ENCODE assay signal across 8 cellular contexts in the genomic region with DNA sequence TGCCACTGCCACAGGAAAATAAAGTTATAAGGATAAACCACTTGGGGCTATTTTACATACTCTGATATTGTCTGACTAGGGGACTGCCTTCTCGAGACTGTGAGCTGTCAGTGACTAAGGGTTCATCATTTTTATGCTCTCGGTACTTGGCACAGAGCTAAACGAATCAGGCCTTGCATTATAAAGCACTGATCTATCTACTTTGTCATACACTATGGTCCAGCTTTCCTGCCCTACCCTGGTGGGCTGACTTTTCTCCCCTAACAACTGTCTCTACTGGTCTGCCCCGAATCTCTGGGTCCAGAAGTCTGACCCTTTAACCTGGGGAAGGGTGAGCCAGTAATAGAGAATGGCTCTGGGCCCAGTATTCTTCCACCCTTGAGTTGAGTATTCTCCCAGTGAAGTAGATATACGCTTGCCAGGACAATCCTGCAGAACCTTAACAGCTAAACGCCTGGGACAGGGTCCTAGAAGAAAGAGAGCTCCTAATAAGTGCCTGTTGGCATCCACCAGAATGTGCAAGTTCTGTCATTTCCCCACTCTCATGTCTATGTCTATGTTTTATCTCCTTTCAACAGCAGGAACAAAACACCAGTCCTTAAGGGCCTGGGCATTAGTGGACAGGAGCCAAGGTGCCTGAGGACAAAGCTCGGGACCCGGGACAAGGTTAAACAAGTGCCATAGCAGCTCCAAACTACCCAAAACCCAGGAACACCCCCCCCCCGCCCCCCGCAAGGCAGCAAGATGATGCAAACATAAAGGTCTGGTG. TPM values are rescaled to one million over a fixed set of nuclear protein-coding genes. Genes with fewer than 3 reads are reported as not detected.
A peak's percentile ranks its signal among the peaks of the same experiment; 100 is the strongest.
DNase-seq lines count a peak whose midpoint lies in the region; ATAC-seq and TF ChIP-seq lines count a peak whose summit lies in the region.

No MANE protein-coding gene starts in this region.

- no peaks in the 10 kb centered on the region for H3K36me3 ChIP-seq in BLaER1 treated with 17β-estradiol and CSF1 and Interleukin-3, amounts not matched to agents 10 nM and 100 nM
- H3K36me3 ChIP-seq in PC-9 (ENCODE audit: low read depth) (no peaks in the 10 kb centered on the region), neural progenitor cell (no peaks in the 10 kb centered on the region)

- peaks cover 16% of the 10 kb centered on the region for H3K4me1 Mint-ChIP-seq in neural progenitor cell

- H3K9ac ChIP-seq in BLaER1 treated with 17β-estradiol and CSF1 and Interleukin-3, amounts not matched to agents 10 nM and 100 nM, result peak overlapping the region in 3 of 11 experiments; percentile 83 to 91 (median 86); a peak in 4 of 22 replicates
- H3K9ac ChIP-seq in neural progenitor cell, result no peak overlapping the region

- BruUV-seq in PC-9 (replicated peaks; lab: Mats Ljungman, UMichigan), result TSS peak; percentile 66

- peak; percentile 45 for ATAC-seq in esophagus mucosa
- no peak for ATAC-seq in HG02571 (IDR thresholded peaks at IDR 0.05; ENCODE audit: unreplicated experiment)

- H3K36me3 Mint-ChIP-seq in neural progenitor cell, result peaks cover 13% of the 10 kb centered on the region

- H3K9me3 Mint-ChIP-seq in neural progenitor cell, result no peaks in the 10 kb centered on the region

- H3K27ac Mint-ChIP-seq in neural progenitor cell, result no peak overlapping the region

- H3K27me3 Mint-ChIP-seq in neural progenitor cell (ENCODE audit: insufficient read depth, low read depth), result peaks cover 13% of the 10 kb centered on the region

- H3K4me3 Mint-ChIP-seq in neural progenitor cell, result peak overlapping the region; percentile 93

- H3K27ac ChIP-seq in BLaER1 treated with 17β-estradiol and CSF1 and Interleukin-3, amounts not matched to agents 10 nM and 100 nM, result no peak overlapping the region
- H3K27ac ChIP-seq in PC-9 (no peak overlapping the region), neural progenitor cell (no peak overlapping the region)

- DNase-seq in PC-9 (no peak), neural progenitor cell (ENCODE audit: low spot score) (no peak), NCI-H2081 (lab: John Stamatoyannopoulos, UW) (no peak), NCI-H1105 (lab: John Stamatoyannopoulos, UW) (no peak), HEK293T (ENCODE audit: extremely low spot score) (no peak)

- peaks cover 0 to 42% (median 31%) of the 10 kb centered on the region in 10 experiments; a peak in 18 of 20 replicates for H3K4me1 ChIP-seq in BLaER1 treated with 17β-estradiol and CSF1 and Interleukin-3, amounts not matched to agents 10 nM and 100 nM
- H3K4me1 ChIP-seq in PC-9 (replicated peaks; ENCODE audit: insufficient read depth) (peaks cover 36% of the 10 kb centered on the region), neural progenitor cell (no peaks in the 10 kb centered on the region)

- no peaks in the 10 kb centered on the region for H3K9me3 ChIP-seq in BLaER1 treated with 17β-estradiol and CSF1 and Interleukin-3, amounts not matched to agents 10 nM and 100 nM (replicated peaks in 1 of 11)
- H3K9me3 ChIP-seq in PC-9 (ENCODE audit: insufficient read depth, low read depth) (no peaks in the 10 kb centered on the region), neural progenitor cell (ENCODE audit: low read depth) (no peaks in the 10 kb centered on the region)

- intact Hi-C loops in PC-9 (cut with micrococcal nuclease; ENCODE audit: unreplicated experiment), result no loop called here

- POLR2A ChIA-PET in PC-9 (lab: Charles Lee; ENCODE audit: unreplicated experiment), result interaction anchor here (0.5 to 0.6 kb wide), 2 partner anchors 11 to 18 kb away, joined by 4 to 5 read pairs; no protein-coding TSS in a partner anchor
- POLR2A ChIA-PET in HEK293T (lab: Yijun Ruan, JAX), result interaction anchor here (1.1 to 3.8 kb wide), 7 partner anchors 10 to 36 kb away, joined by 3 to 27 read pairs (median 10); no protein-coding TSS in a partner anchor

- peaks cover 0 to 5% (median 0%) of the 10 kb centered on the region in 11 experiments; a peak in 1 of 22 replicates for H4K20me1 ChIP-seq in BLaER1 treated with 17β-estradiol and CSF1 and Interleukin-3, amounts not matched to agents 10 nM and 100 nM
- H4K20me1 ChIP-seq in PC-9 (ENCODE audit: insufficient read depth), result no peaks in the 10 kb centered on the region
- H4K20me1 ChIP-seq in neural progenitor cell (ENCODE audit: low read depth), result peaks cover 16% of the 10 kb centered on the region

- peak overlapping the region in 7 of 10 experiments; percentile 76 to 90 (median 84); a peak in 11 of 20 replicates for H3K4me3 ChIP-seq in BLaER1 treated with 17β-estradiol and CSF1 and Interleukin-3, amounts not matched to agents 10 nM and 100 nM
- peak overlapping the region; percentile 68 for H3K4me3 ChIP-seq in PC-9
- H3K4me3 ChIP-seq in neural progenitor cell, result peak overlapping the region; percentile 78

- CTCF ChIA-PET in PC-9 (lab: Charles Lee) (interaction anchor here (1.0 kb wide), 1 partner anchor 9 kb away, joined by 3 read pairs; no protein-coding TSS in a partner anchor), HEK293T (lab: Yijun Ruan, JAX) (interaction anchor here (0.9 to 1.0 kb wide), 2 partner anchors 24 to 171 kb away, joined by 3 read pairs; no protein-coding TSS in a partner anchor)

- TF ChIP-seq CTCF in PC-9 (conservative IDR thresholded peaks at IDR 0.05) (no peak), neural progenitor cell (IDR thresholded peaks at IDR 0.05) (no peak)

- H3K27me3 ChIP-seq in BLaER1 treated with 17β-estradiol and CSF1 and Interleukin-3, amounts not matched to agents 10 nM and 100 nM, result peaks cover 0 to 25% (median 0%) of the 10 kb centered on the region in 11 experiments; a peak in 7 of 22 replicates
- H3K27me3 ChIP-seq in PC-9 (ENCODE audit: insufficient read depth, low read depth), result no peaks in the 10 kb centered on the region
- H3K27me3 ChIP-seq in neural progenitor cell, result peaks cover 18% of the 10 kb centered on the region

- H3K4me2 ChIP-seq in BLaER1 treated with 17β-estradiol and CSF1 and Interleukin-3, amounts not matched to agents 10 nM and 100 nM, result peak overlapping the region in 10 of 11 experiments; percentile 86 to 98 (median 96); a peak in 20 of 22 replicates
- H3K4me2 ChIP-seq in PC-9 (peak overlapping the region; percentile 80), neural progenitor cell (peak overlapping the region; percentile 79)

- H3F3A ChIP-seq in PC-9 (ENCODE audit: insufficient read depth, low read depth), result peaks cover 36% of the 10 kb centered on the region
- peaks cover 13% of the 10 kb centered on the region for H3F3A ChIP-seq in neural progenitor cell (ENCODE audit: low read depth)

- H2AFZ ChIP-seq in PC-9, result no peak overlapping the region
- H2AFZ ChIP-seq in neural progenitor cell (replicated peaks), result peak overlapping the region; percentile 86

- no peaks in the 10 kb centered on the region for H3K9me2 ChIP-seq in PC-9 (ENCODE audit: insufficient read depth)

- peaks cover 7% of the 10 kb centered on the region for H3K79me2 ChIP-seq in PC-9 (ENCODE audit: low read depth)
- H3K79me2 ChIP-seq in neural progenitor cell (ENCODE audit: low read depth), result peaks cover 7% of the 10 kb centered on the region

TF ChIP-seq in HEK293T, 16 proteins besides CTCF, POLR2A, EP300 and RAD21:
- TF ChIP-seq, protein P1, sequence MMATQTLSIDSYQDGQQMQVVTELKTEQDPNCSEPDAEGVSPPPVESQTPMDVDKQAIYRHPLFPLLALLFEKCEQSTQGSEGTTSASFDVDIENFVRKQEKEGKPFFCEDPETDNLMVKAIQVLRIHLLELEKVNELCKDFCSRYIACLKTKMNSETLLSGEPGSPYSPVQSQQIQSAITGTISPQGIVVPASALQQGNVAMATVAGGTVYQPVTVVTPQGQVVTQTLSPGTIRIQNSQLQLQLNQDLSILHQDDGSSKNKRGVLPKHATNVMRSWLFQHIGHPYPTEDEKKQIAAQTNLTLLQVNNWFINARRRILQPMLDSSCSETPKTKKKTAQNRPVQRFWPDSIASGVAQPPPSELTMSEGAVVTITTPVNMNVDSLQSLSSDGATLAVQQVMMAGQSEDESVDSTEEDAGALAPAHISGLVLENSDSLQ (IDR thresholded peaks at IDR 0.05), result no peak
- TF ChIP-seq ARNT (IDR thresholded peaks at IDR 0.05) (no peak), L3MBTL2 (conservative IDR thresholded peaks at IDR 0.05) (no peak), BHLHE40 (IDR thresholded peaks at IDR 0.05; ENCODE audit: borderline replicate concordance) (no peak), SUZ12 (IDR thresholded peaks at IDR 0.05) (no peak), FOXA1 (IDR thresholded peaks at IDR 0.05) (no peak), TARDBP (IDR thresholded peaks at IDR 0.05) (no peak), HDGF (IDR thresholded peaks at IDR 0.05; ENCODE audit: borderline replicate concordance) (no peak)

RNA-seq across cellular contexts. Expression of gene LARP6, which starts 1.3 kb away (rescaled TPM):
- total RNA-seq in PC-9 (2021), result 31.2 and 33.4 TPM in 2 replicates
- 1.4 TPM for total RNA-seq in esophagus mucosa
- 18.6 and 19.3 TPM in 2 replicates for total RNA-seq in neural progenitor cell (ENCODE audit: low replicate concordance)

RNA-seq across cellular contexts. Expression of gene THAP10, which starts 39.5 kb away (rescaled TPM):
- 4.2 and 5.5 TPM in 2 replicates for total RNA-seq in PC-9 (2021)
- 1.4 TPM for total RNA-seq in esophagus mucosa
- total RNA-seq in neural progenitor cell (ENCODE audit: low replicate concordance), result 8.0 and 8.6 TPM in 2 replicates

RNA-seq across cellular contexts. Expression of gene LRRC49, which starts 39.9 kb away (rescaled TPM):
- total RNA-seq in PC-9 (2021) (6.2 and 6.3 TPM in 2 replicates), esophagus mucosa (2.7 TPM), neural progenitor cell (ENCODE audit: low replicate concordance) (33.5 and 62.4 TPM in 2 replicates)
